In genomic region chr17:59964455-59965328, GRCh38 we compare ENCODE assay signal across 8 cellular contexts. TPM values are rescaled to one million over a fixed set of nuclear protein-coding genes. Genes with fewer than 3 reads are reported as not detected.
DNase-seq lines count a peak whose midpoint lies in the region; ATAC-seq and TF ChIP-seq lines count a peak whose summit lies in the region.

RNFT1 (minus strand) TSS chr17:59964740; CDS start chr17:59964663, 77 bp downstream.

- peaks cover 2% of the 10 kb centered on the region for H3K36me3 Mint-ChIP-seq in neural progenitor cell

- H3K4me2 ChIP-seq in MM.1S (ENCODE audit: low read depth, low read length): peak within 1 kb of the TSS; percentile 81
- peak within 1 kb of the TSS; percentile 79 for H3K4me2 ChIP-seq in neural progenitor cell

- TF ChIP-seq CTCF in MM.1S (IDR thresholded peaks at IDR 0.05; ENCODE audit: low read length): no peak
- no peak for TF ChIP-seq CTCF in foreskin keratinocyte (conservative IDR thresholded peaks at IDR 0.05)
- TF ChIP-seq CTCF in neural progenitor cell (IDR thresholded peaks at IDR 0.05): no peak
- TF ChIP-seq CTCF in stomach (IDR thresholded peaks at IDR 0.05): no peak

- H3K27me3 Mint-ChIP-seq in neural progenitor cell (ENCODE audit: insufficient read depth, low read depth): peaks cover 3% of the 10 kb centered on the region

- intact Hi-C loops in stomach (cut with DNase I; ENCODE audit: low total_unique reads): no loop called here

- H3K36me3 ChIP-seq in MM.1S (replicated peaks; ENCODE audit: insufficient read depth, low read length) (no peaks in the 10 kb centered on the region), neural progenitor cell (no peaks in the 10 kb centered on the region), stomach (peaks cover 0 to 7% (median 0%) of the 10 kb centered on the region in 4 donors)

- no peaks in the 10 kb centered on the region for H3K9me3 Mint-ChIP-seq in neural progenitor cell

- peak within 1 kb of the TSS; percentile 80 for H3K27ac Mint-ChIP-seq in neural progenitor cell

- H3K4me1 ChIP-seq in MM.1S (ENCODE audit: low read length) (no peaks in the 10 kb centered on the region), foreskin keratinocyte (peaks cover 6% of the 10 kb centered on the region), neural progenitor cell (peaks cover 4% of the 10 kb centered on the region), stomach (peaks cover 13 to 31% (median 18%) of the 10 kb centered on the region in 4 donors)

- H3K9ac ChIP-seq in MM.1S (ENCODE audit: low read length): peak within 1 kb of the TSS; percentile 70
- peak within 1 kb of the TSS; percentile 36 for H3K9ac ChIP-seq in neural progenitor cell

- peak within 1 kb of the TSS; percentile 94 for H2AFZ ChIP-seq in MM.1S (ENCODE audit: low read length)
- peak within 1 kb of the TSS; percentile 96 for H2AFZ ChIP-seq in neural progenitor cell (replicated peaks)

- H3F3A ChIP-seq in MM.1S (ENCODE audit: insufficient read depth, low read length) (peaks cover 8% of the 10 kb centered on the region; the same call in 1 of the 2 replicates), neural progenitor cell (ENCODE audit: low read depth) (peaks cover 17% of the 10 kb centered on the region)

- H3K27me3 ChIP-seq in MM.1S (replicated peaks; ENCODE audit: insufficient read depth, low read length): no peaks in the 10 kb centered on the region
- no peaks in the 10 kb centered on the region for H3K27me3 ChIP-seq in foreskin keratinocyte
- H3K27me3 ChIP-seq in neural progenitor cell: peaks cover 28% of the 10 kb centered on the region
- H3K27me3 ChIP-seq in stomach: no peaks in the 10 kb centered on the region

- H3K27ac ChIP-seq in MM.1S (ENCODE audit: low read length): peak within 1 kb of the TSS; percentile 65
- H3K27ac ChIP-seq in foreskin keratinocyte: peak within 1 kb of the TSS; percentile 45
- H3K27ac ChIP-seq in neural progenitor cell: no peak within 1 kb of the TSS
- peak within 1 kb of the TSS; percentile 94 to 98 (median 95) for H3K27ac ChIP-seq in stomach

- WGBS in stomach, 5 donors: 2 to 4% (median 2%) methylated on average over 33 to 67 of the region's 67 CpGs

- no peak for TF ChIP-seq POLR2A in stomach (IDR thresholded peaks at IDR 0.05)

- no peaks in the 10 kb centered on the region for H3K9me2 ChIP-seq in MM.1S (replicated peaks; ENCODE audit: insufficient read depth, low read length)

- peak; percentile 84 for ATAC-seq in foreskin keratinocyte

- H3K79me2 ChIP-seq in MM.1S (ENCODE audit: low read length) (no peaks in the 10 kb centered on the region), neural progenitor cell (ENCODE audit: low read depth) (no peaks in the 10 kb centered on the region)

- peak within 1 kb of the TSS; percentile 87 for H3K4me3 Mint-ChIP-seq in neural progenitor cell

- peaks cover 18% of the 10 kb centered on the region for H3K4me1 Mint-ChIP-seq in neural progenitor cell

- no peaks in the 10 kb centered on the region for H3K9me3 ChIP-seq in MM.1S (replicated peaks; ENCODE audit: insufficient read depth, low read length)
- no peaks in the 10 kb centered on the region for H3K9me3 ChIP-seq in neural progenitor cell (ENCODE audit: low read depth)
- H3K9me3 ChIP-seq in stomach: no peaks in the 10 kb centered on the region

- H3K4me3 ChIP-seq in MM.1S (ENCODE audit: low read length) (peak within 1 kb of the TSS; percentile 84), neural progenitor cell (peak within 1 kb of the TSS; percentile 81), stomach (peak within 1 kb of the TSS; percentile 72 to 83 (median 82))

- in situ Hi-C loops in SK-MEL-5 (cut with HindIII; ENCODE audit: low pct_unique_long_range_greater_than_20kb, low sequenced_read_pairs): no loop called here

- TF ChIP-seq EP300 in stomach (IDR thresholded peaks at IDR 0.05): no peak

- H4K20me1 ChIP-seq in MM.1S (ENCODE audit: insufficient read depth, low read length): no peaks in the 10 kb centered on the region
- H4K20me1 ChIP-seq in neural progenitor cell (ENCODE audit: low read depth): no peaks in the 10 kb centered on the region

- peak; percentile 37 for DNase-seq in DMS79 treated with DMSO at 0.1 percent for 48 hours (lab: John Stamatoyannopoulos, UW)
- peak; percentile 58 for DNase-seq in GOT3 (lab: John Stamatoyannopoulos, UW)
- peak; percentile 88 for DNase-seq in MM.1S
- DNase-seq in SK-MEL-5 (ENCODE audit: low read depth, low spot score): peak; percentile 95
- DNase-seq in activated naive CD4-positive, alpha-beta T cell treated with Interleukin-2 at 50 U/mL for 16 hours: peak; percentile 92
- DNase-seq in foreskin keratinocyte: peak; percentile 44 to 68
- DNase-seq in neural progenitor cell (ENCODE audit: low spot score): peak; percentile 96
- DNase-seq in stomach: peak; percentile 95

RNA-seq across cellular contexts. Expression of gene RNFT1, which starts in this region (rescaled TPM):
- total RNA-seq in SK-MEL-5 (2014; rRNA removed; shearing (Covaris generic)): 70.4 and 81.9 TPM in 2 replicates
- polyA plus RNA-seq in SK-MEL-5 (2015; cell fraction: cytosol; rRNA removed): 43.8 and 44.2 TPM in 2 replicates
- 214 and 222 TPM in 2 replicates for polyA plus RNA-seq in SK-MEL-5 (2015; cell fraction: nucleus; rRNA removed)
- total RNA-seq in foreskin keratinocyte (8.1 and 11.2 TPM in 2 replicates), neural progenitor cell (ENCODE audit: low replicate concordance) (15.8 and 20.5 TPM in 2 replicates), stomach (10 to 100 TPM in 3 of 5 donors, 1 to 10 TPM in 2; 3.2 to 27.7 (median 14.7) TPM)
- polyA plus RNA-seq in foreskin keratinocyte (4.9 and 5.1 TPM in 2 replicates), stomach (10 to 100 TPM in 1 of 3 donors, 1 to 10 TPM in 2; 5.3 to 11.3 (median 6.5) TPM)

Comparison
In these comparisons a context has a peak if more than half of its experiments do, and no peak if none do; other contexts are left out.
1. DNase-seq: peak in every context shown above with its lines; median percentile 96 in neural progenitor cell; 95 in SK-MEL-5; 95 in stomach; 92 in activated naive CD4-positive, alpha-beta T cell treated with Interleukin-2 at 50 U/mL for 16 hours; 88 in MM.1S; 58 in GOT3; 56 in foreskin keratinocyte; 37 in DMS79 treated with DMSO at 0.1 percent for 48 hours.